Comparison of ENCODE assay signal across 1 cellular context in genomic region chr9:101353683-101354082, GRCh38.
TF ChIP-seq lines count a peak whose summit lies in the region.

No MANE protein-coding gene starts in this region.

TF ChIP-seq in HepG2, 621 proteins besides CTCF, POLR2A, EP300 and RAD21 (continued from another document):
- TF ChIP-seq XRCC5 (optimal IDR thresholded peaks at IDR 0.05; ENCODE audit: low read length) (no peak), CREM (IDR thresholded peaks at IDR 0.05) (no peak), CREM (CRISPR knock-in tag; IDR thresholded peaks at IDR 0.05) (no peak), NR0B2 (CRISPR knock-in tag; IDR thresholded peaks at IDR 0.05) (no peak), SOX5 (CRISPR knock-in tag; IDR thresholded peaks at IDR 0.05; ENCODE audit: borderline replicate concordance) (peak; percentile 90; the same call in 1 of the 2 replicates), NCOA2 (CRISPR knock-in tag; IDR thresholded peaks at IDR 0.05) (peak; percentile 47; the same call in 1 of the 2 replicates), MBNL3 (CRISPR knock-in tag; conservative IDR thresholded peaks at IDR 0.05) (no peak), TFE3 (CRISPR knock-in tag; IDR thresholded peaks at IDR 0.05) (0 out of 2 replicates have a peak, but pooled peaks have one; percentile 18), BRCA1 (CRISPR knock-in tag; IDR thresholded peaks at IDR 0.05) (no peak), BORCS8-MEF2B (CRISPR knock-in tag; IDR thresholded peaks at IDR 0.05) (no peak), TSC22D2 (CRISPR knock-in tag; IDR thresholded peaks at IDR 0.05; ENCODE audit: borderline replicate concordance) (no peak), HOMEZ (CRISPR knock-in tag; IDR thresholded peaks at IDR 0.05; ENCODE audit: low read depth) (0 out of 2 replicates have a peak, but pooled peaks have one; percentile 12), FOXA3 (CRISPR knock-in tag; IDR thresholded peaks at IDR 0.05) (peak; percentile 50; the same call in 1 of the 2 replicates), ARNT (IDR thresholded peaks at IDR 0.05) (no peak), IRF2 (CRISPR knock-in tag; IDR thresholded peaks at IDR 0.05) (no peak), PRMT3 (CRISPR knock-in tag; IDR thresholded peaks at IDR 0.05; ENCODE audit: borderline replicate concordance, low read depth) (0 out of 2 replicates have a peak, but pooled peaks have one; percentile 41), SOX13 (IDR thresholded peaks at IDR 0.05) (0 out of 2 replicates have a peak, but pooled peaks have one; percentile 27), SOX13 (CRISPR knock-in tag; conservative IDR thresholded peaks at IDR 0.05 in 1 of 2, IDR thresholded peaks at IDR 0.05 in 1 of 2) (peak in 1 of 2 experiments; percentile 93; a peak in 2 of 4 replicates), SMAD3 (CRISPR knock-in tag; IDR thresholded peaks at IDR 0.05) (0 out of 2 replicates have a peak, but pooled peaks have one; percentile 39), E2F2 (CRISPR knock-in tag; IDR thresholded peaks at IDR 0.05; ENCODE audit: borderline replicate concordance) (no peak), MTA1 (CRISPR knock-in tag; IDR thresholded peaks at IDR 0.05; ENCODE audit: borderline replicate concordance) (no peak), ATF4 (CRISPR knock-in tag; IDR thresholded peaks at IDR 0.05) (peak in 1 of 2 experiments; percentile 48; a peak in 1 of 4 replicates), BCLAF1 (IDR thresholded peaks at IDR 0.05) (no peak), ETV5 (CRISPR knock-in tag; IDR thresholded peaks at IDR 0.05; ENCODE audit: borderline replicate concordance) (peak; percentile 45; the same call in 1 of the 2 replicates), NBN (conservative IDR thresholded peaks at IDR 0.05) (no peak), CREB1 (IDR thresholded peaks at IDR 0.05) (no peak), CREB1 (CRISPR knock-in tag; IDR thresholded peaks at IDR 0.05) (peak; percentile 13; the same call in 1 of the 2 replicates), BCL6 (CRISPR knock-in tag; IDR thresholded peaks at IDR 0.05) (peak; percentile 49; the same call in 1 of the 2 replicates), HNF1A (IDR thresholded peaks at IDR 0.05; ENCODE audit: low read depth) (no peak), HNF1A (CRISPR knock-in tag; IDR thresholded peaks at IDR 0.05; ENCODE audit: borderline replicate concordance) (no peak), ZNF292 (CRISPR knock-in tag; IDR thresholded peaks at IDR 0.05; ENCODE audit: borderline replicate concordance, low read depth) (no peak), ARID5B (CRISPR knock-in tag; IDR thresholded peaks at IDR 0.05) (peak; percentile 59; the same call in 1 of the 2 replicates)
